ENCODE assay signal across 25 cellular contexts in the genomic region with DNA sequence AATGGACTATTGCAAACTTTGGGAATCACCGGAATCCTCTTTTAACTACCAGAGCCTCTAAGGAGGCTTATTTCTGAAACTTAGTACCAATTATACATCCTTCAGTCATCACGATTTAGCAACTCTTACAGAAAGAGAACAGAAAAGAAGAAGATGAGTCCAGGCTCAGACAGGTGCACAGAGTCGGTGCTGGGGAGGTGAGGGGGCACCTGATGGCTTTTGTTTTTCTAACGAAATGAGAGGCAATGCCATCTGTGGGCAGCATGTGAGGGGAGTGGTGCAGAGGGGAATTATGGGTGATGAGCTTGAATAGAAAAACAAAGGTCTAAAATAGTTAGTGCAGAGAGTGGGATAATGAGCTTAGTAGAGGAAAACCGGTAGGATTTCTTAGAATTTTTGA.
"Had no signal": no experiment of that assay in that cellular context is flagged by ENCODE, and none has a peak within 500 bp of the region (broad histone marks: within the 10 kb centered on the region; RNA-seq: fewer than 3 reads in every experiment).

No MANE protein-coding gene starts in this region.

- H3K27me3 ChIP-seq: colonic mucosa, heart left ventricle, hepatocyte, left lung, neutrophil, right atrium auricular region, testis, tibial artery had no signal

- H3K79me2 ChIP-seq: hepatocyte had no signal

- H3K4me1 ChIP-seq: colonic mucosa, gastrocnemius medialis, heart left ventricle, left lung, prostate gland, right atrium auricular region, testis, tibial artery had no signal

- H3K4me3 ChIP-seq: colonic mucosa, gastrocnemius medialis, heart left ventricle, hepatocyte, left lung, mucosa of descending colon, prostate gland, right atrium auricular region, smooth muscle cell, testis, tibial artery had no signal

- H2AFZ ChIP-seq: hepatocyte had no signal

- H3K36me3 ChIP-seq: colonic mucosa, gastrocnemius medialis, heart left ventricle, left lung, neutrophil, prostate gland, right atrium auricular region, tibial artery had no signal

- H3K9me3 ChIP-seq: colonic mucosa, gastrocnemius medialis, heart left ventricle, mucosa of descending colon, neutrophil, prostate gland, right atrium auricular region, testis, tibial artery had no signal

- H3K27ac ChIP-seq: colonic mucosa, epithelial cell of prostate, gastrocnemius medialis, heart left ventricle, hepatocyte, left lung, neutrophil, prostate gland, right atrium auricular region, testis, tibial artery had no signal

- H3K4me2 ChIP-seq: hepatocyte, smooth muscle cell had no signal

- DNase-seq: colonic mucosa; effector CD8-positive, alpha-beta T cell; endodermal cell; foreskin fibroblast; gastrocnemius medialis; heart left ventricle; left cardiac atrium; left lung; mesenchymal stem cell; mucosa of descending colon; naive B cell; stimulated activated CD4-positive, alpha-beta T cell treated with anti-CD3 and anti-CD28 coated beads, Interleukin-12 subunit alpha, Interleukin-12 subunit beta, amount 100 ng/mL, for 4 hours; stimulated activated CD4-positive, alpha-beta T cell treated with anti-CD3 and anti-CD28 coated beads, Interleukin-1b, Interleukin-23, amount 100 ng/mL, for 48 hours; stimulated activated CD4-positive, alpha-beta T cell treated with anti-CD3 and anti-CD28 coated beads, Interleukin-4, amount 100 ng/mL, for 1 hour; stimulated activated CD8-positive, alpha-beta memory T cell treated with anti-CD3 and anti-CD28 coated beads, Interleukin-4, amount 100 ng/mL, for 48 hours; stimulated activated naive CD8-positive, alpha-beta T cell treated with anti-CD3 and anti-CD28 coated beads, Interleukin-15, Interleukin-2, amounts not matched to agents 100 U/mL and 50 U/mL, for 24 hours; substantia nigra; testis; tibial artery had no signal
